Comparison of ENCODE assay signal across 22 cellular contexts in genomic region chr14:97873291-97873690, GRCh38.
"Had no signal": no experiment of that assay in that cellular context is flagged by ENCODE, and none has a peak within 500 bp of the region (broad histone marks: within the 10 kb centered on the region; RNA-seq: fewer than 3 reads in every experiment).

No MANE protein-coding gene starts in this region.

- H3K27ac Mint-ChIP-seq: memory B cell; stimulated activated naive B cell treated with anti-CD40 and anti-IgM and Interleukin-4, amounts not matched to agents 10 μg/mL and 1 μg/mL and 100 μg/mL, for 72 hours had no signal

- ATAC-seq: esophagus mucosa; heart right ventricle; left lobe of liver; lower lobe of right lung; naive thymus-derived CD8-positive, alpha-beta T cell; psoas muscle; right lobe of liver; stimulated activated naive B cell treated with anti-CD40 and anti-IgM and Interleukin-4, amounts not matched to agents 10 μg/mL and 1 μg/mL and 100 μg/mL, for 72 hours; stimulated activated naive CD8-positive, alpha-beta T cell treated with anti-CD3 and anti-CD28 coated beads, Interleukin-15, amount 100 ng/mL, for 72 hours had no signal

- H3K4me1 Mint-ChIP-seq: memory B cell; stimulated activated naive B cell treated with anti-CD40 and anti-IgM and Interleukin-4, amounts not matched to agents 10 μg/mL and 1 μg/mL and 100 μg/mL, for 72 hours had no signal

- H3K27ac ChIP-seq: heart right ventricle, lower lobe of right lung, neutrophil, psoas muscle, right lobe of liver, spleen, testis, transverse colon had no signal

- DNase-seq: effector memory CD4-positive, alpha-beta T cell; heart right ventricle; hypothalamus; kidney glomerular epithelial cell; lower lobe of right lung; midbrain; naive thymus-derived CD8-positive, alpha-beta T cell; psoas muscle; retina; right lobe of liver; spleen; stimulated activated CD4-positive, alpha-beta T cell treated with anti-CD3 and anti-CD28 coated beads, Interleukin-15, amount 100 ng/mL, for 24 hours; stimulated activated CD4-positive, alpha-beta T cell treated with anti-CD3 and anti-CD28 coated beads, Interleukin-1b, Interleukin-23, amount 100 ng/mL, for 48 hours; stimulated activated CD4-positive, alpha-beta T cell treated with anti-CD3 and anti-CD28 coated beads, Interleukin-4, amount 100 ng/mL, for 24 hours; stimulated activated naive B cell treated with anti-CD40 and anti-IgM and Interleukin-4, amounts not matched to agents 10 μg/mL and 1 μg/mL and 100 μg/mL, for 72 hours; stimulated activated naive CD8-positive, alpha-beta T cell treated with anti-CD3 and anti-CD28 coated beads, Interleukin-15, amount 100 ng/mL, for 72 hours; testis; transverse colon had no signal

- H3K27me3 ChIP-seq: neutrophil, right lobe of liver, spleen, testis, transverse colon had no signal

- H3K4me3 ChIP-seq: heart right ventricle, lower lobe of right lung, psoas muscle, right lobe of liver, spleen, testis, transverse colon had no signal

- H3K9me3 Mint-ChIP-seq: naive thymus-derived CD8-positive, alpha-beta T cell had no signal

- H3K4me1 ChIP-seq: heart right ventricle, lower lobe of right lung, psoas muscle, spleen, testis, transverse colon had no signal

- H3K36me3 ChIP-seq: heart right ventricle, lower lobe of right lung, neutrophil, right lobe of liver, spleen, transverse colon had no signal

- H3K36me3 Mint-ChIP-seq: memory B cell; naive thymus-derived CD8-positive, alpha-beta T cell; stimulated activated naive B cell treated with anti-CD40 and anti-IgM and Interleukin-4, amounts not matched to agents 10 μg/mL and 1 μg/mL and 100 μg/mL, for 72 hours had no signal

- H3K4me3 Mint-ChIP-seq: memory B cell; stimulated activated naive B cell treated with anti-CD40 and anti-IgM and Interleukin-4, amounts not matched to agents 10 μg/mL and 1 μg/mL and 100 μg/mL, for 72 hours; stimulated activated naive CD8-positive, alpha-beta T cell treated with anti-CD3 and anti-CD28 coated beads, Interleukin-15, amount 100 ng/mL, for 72 hours had no signal

- H3K27me3 Mint-ChIP-seq: memory B cell; naive thymus-derived CD8-positive, alpha-beta T cell; stimulated activated naive B cell treated with anti-CD40 and anti-IgM and Interleukin-4, amounts not matched to agents 10 μg/mL and 1 μg/mL and 100 μg/mL, for 72 hours; stimulated activated naive CD8-positive, alpha-beta T cell treated with anti-CD3 and anti-CD28 coated beads, Interleukin-15, amount 100 ng/mL, for 72 hours had no signal
